Comparison of ENCODE assay signal across 22 cellular contexts in the genomic region with DNA sequence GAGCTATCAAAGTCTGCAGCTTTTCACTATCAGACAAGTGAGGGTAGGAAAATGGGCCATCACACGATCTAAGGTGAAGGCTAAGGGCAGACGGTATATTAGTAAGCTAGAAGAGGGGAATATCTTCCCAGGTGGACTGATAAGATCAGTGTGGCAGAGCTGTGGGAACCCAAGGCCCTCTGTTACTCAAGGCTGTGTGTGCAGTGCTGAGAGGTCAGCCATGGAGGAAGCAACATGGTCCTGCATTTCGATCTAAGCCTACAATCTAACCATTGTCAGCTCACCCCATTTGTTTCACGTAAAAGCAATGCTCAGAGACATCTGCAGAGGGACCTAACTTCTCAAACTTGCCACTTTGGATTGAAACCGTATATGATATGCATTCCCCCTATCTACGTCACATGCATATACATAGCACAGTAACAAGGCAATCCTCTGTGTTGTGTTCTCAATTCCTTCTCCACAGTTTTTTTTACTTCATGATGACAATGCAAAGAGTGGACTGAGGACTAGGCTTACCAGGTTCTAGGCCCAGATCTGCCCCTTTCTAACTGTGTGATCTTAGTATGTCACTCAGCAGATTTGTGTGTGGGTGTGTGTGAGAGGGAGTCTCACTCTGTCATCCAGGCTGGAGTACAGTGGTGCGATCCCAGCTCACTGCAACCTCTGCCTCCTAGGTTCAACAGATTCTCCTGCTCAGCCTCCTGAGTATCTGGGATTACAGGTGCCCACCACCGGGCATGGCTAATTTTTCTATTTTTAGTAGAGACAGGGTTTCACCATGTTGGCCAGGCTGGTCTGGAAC.
"Had no signal": no experiment of that assay in that cellular context is flagged by ENCODE, and none has a peak within 500 bp of the region (broad histone marks: within the 10 kb centered on the region; RNA-seq: fewer than 3 reads in every experiment).

No MANE protein-coding gene starts in this region.

- H3K9ac ChIP-seq: SK-N-SH had no signal

- H3K36me3 ChIP-seq: brain microvascular endothelial cell had no signal

- H3K9me3 ChIP-seq: SK-N-SH had no signal

- H3K27ac ChIP-seq: brain microvascular endothelial cell, VCaP had no signal

- H3K4me2 ChIP-seq: SK-N-SH had no signal

- DNase-seq: activated CD4-positive, alpha-beta memory T cell treated with anti-CD3 and anti-CD28 coated beads for 36 hours; activated CD4-positive, alpha-beta T cell treated with anti-CD3 and anti-CD28 coated beads, Interleukin-2, amount 10 ng/mL, durations not matched to agents 7 days and 5 days; activated CD4-positive, CD25-positive, alpha-beta regulatory T cell; activated CD8-positive, alpha-beta memory T cell treated with anti-CD3 and anti-CD28 coated beads for 24 hours; activated gamma-delta T cell; activated naive CD4-positive, alpha-beta T cell treated with anti-CD3 and anti-CD28 coated beads for 36 hours; activated T-cell treated with anti-CD3 and anti-CD28 coated beads, Interleukin-2, amount 50 U/mL, for 4 hours; brain microvascular endothelial cell; cerebellar nuclear complex; NCI-H1105 treated with DMSO at 0.1 percent for 48 hours; NCI-H1436 treated with DMSO at 0.1 percent for 48 hours; NCI-H187; NCI-H2081; NCI-H446; NCI-H524; PC-3; SIG-M5; SK-N-SH; T-helper 1 cell had no signal

- FAIRE-seq: colon, RCC 7860 had no signal

- H3K27me3 ChIP-seq: brain microvascular endothelial cell had no signal

- ATAC-seq: activated T-cell treated with anti-CD3 and anti-CD28 coated beads, Interleukin-2, amount 50 U/mL, for 4 hours; PC-3 had no signal
